In the genomic region with DNA sequence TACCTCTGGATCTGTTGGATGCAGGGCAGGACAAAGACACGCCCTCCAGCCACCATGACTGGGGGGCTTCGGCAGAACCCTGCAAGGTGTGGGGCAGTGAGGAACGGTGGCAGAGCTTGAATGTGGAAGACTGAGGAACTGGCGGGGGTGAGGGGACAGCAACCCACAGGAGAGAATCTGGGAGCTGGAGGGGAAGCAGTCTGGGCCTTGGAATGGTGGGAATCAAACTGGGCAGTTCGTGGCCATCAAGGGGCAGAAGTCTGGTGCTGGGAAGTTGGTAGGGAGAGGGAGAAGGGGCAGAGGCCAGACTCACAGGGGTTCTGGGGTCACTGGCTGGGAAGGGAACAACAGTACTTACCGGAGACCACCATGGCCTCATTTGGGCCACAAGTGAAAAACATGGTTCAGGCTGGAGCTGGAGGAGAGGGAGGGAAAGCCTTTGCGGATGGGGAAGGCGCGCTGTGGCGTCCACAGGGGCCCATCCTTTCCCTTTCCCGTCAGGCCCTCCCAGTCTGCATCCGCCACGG, we compare ENCODE assay signal across 6 cellular contexts. TPM values are rescaled to one million over a fixed set of nuclear protein-coding genes. Genes with fewer than 3 reads are reported as not detected.
DNase-seq lines count a peak whose midpoint lies in the region; ATAC-seq and TF ChIP-seq lines count a peak whose summit lies in the region.

No MANE protein-coding gene starts in this region.

- peak overlapping the region; percentile 64 for H3K27ac Mint-ChIP-seq in activated B cell treated with CpG ODN at 0.5 μM for 24 hours

- H3K9me3 ChIP-seq in ES-I3 (ENCODE audit: control insufficient read depth, insufficient read depth, low read length) (no peaks in the 10 kb centered on the region), left lung (no peaks in the 10 kb centered on the region)

- DNase-seq in activated B cell treated with CpG ODN at 0.5 μM for 24 hours: no peak
- no peak for DNase-seq in left lung
- DNase-seq in NCI-H524 (lab: John Stamatoyannopoulos, UW): no peak
- no peak for DNase-seq in pons (ENCODE audit: low spot score)

- POLR2A ChIA-PET in activated B cell treated with CpG ODN at 0.5 μM for 24 hours (lab: Charles Lee): interaction anchor here (0.5 to 1.0 kb wide), 4 partner anchors 20 to 127 kb away, joined by 3 to 4 read pairs (median 4); no protein-coding TSS in a partner anchor

- H3K36me3 ChIP-seq in ES-I3 (ENCODE audit: insufficient read depth, low read length): peaks cover 36% of the 10 kb centered on the region
- peaks cover 0 to 46% of the 10 kb centered on the region in 2 donors for H3K36me3 ChIP-seq in left lung

- H3K4me1 ChIP-seq in ES-I3 (ENCODE audit: insufficient read depth, low read length): peaks cover 13% of the 10 kb centered on the region; the same call in 1 of the 2 replicates
- H3K4me1 ChIP-seq in left lung: peaks cover 16 to 67% of the 10 kb centered on the region in 2 donors

- peak overlapping the region; percentile 89 for H3K4me3 Mint-ChIP-seq in activated B cell treated with CpG ODN at 0.5 μM for 24 hours

- TF ChIP-seq CTCF in activated B cell treated with CpG ODN at 0.5 μM for 24 hours (IDR thresholded peaks at IDR 0.05): no peak
- TF ChIP-seq CTCF in left lung (IDR thresholded peaks at IDR 0.05): no peak

- peaks cover 32% of the 10 kb centered on the region for H3K36me3 Mint-ChIP-seq in activated B cell treated with CpG ODN at 0.5 μM for 24 hours (ENCODE audit: low read depth)

- peak overlapping the region; percentile 96 to 97 for H3K27ac ChIP-seq in left lung

- H3K4me1 Mint-ChIP-seq in activated B cell treated with CpG ODN at 0.5 μM for 24 hours: peaks cover 40% of the 10 kb centered on the region

- ATAC-seq in activated B cell treated with CpG ODN at 0.5 μM for 24 hours (ENCODE audit: low read depth) (no peak), left lung (peak; percentile 17), GM21515 (IDR thresholded peaks at IDR 0.05; ENCODE audit: unreplicated experiment) (no peak)

- H3K4me3 ChIP-seq in left lung: peak overlapping the region; percentile 66 to 94

- no peaks in the 10 kb centered on the region for H3K27me3 ChIP-seq in left lung

- no peaks in the 10 kb centered on the region for H3K27me3 Mint-ChIP-seq in activated B cell treated with CpG ODN at 0.5 μM for 24 hours

- intact Hi-C loops in activated B cell treated with CpG ODN at 0.5 μM for 24 hours (cut with micrococcal nuclease): loop anchor here (2.0 to 5.0 kb wide), 5 partner anchors 21 to 215 kb away; partner anchors contain the start of genes MRPS18B, PPP1R10 and TUBB
- intact Hi-C loops in left lung (cut with DNase I): loop anchor here in 1 of 2 donors (10.0 kb wide), 1 partner anchor 73 kb away; no protein-coding TSS in a partner anchor

- CTCF ChIA-PET in activated B cell treated with CpG ODN at 0.5 μM for 24 hours (lab: Charles Lee): interaction anchor here (0.8 kb wide), 1 partner anchor 9 kb away, joined by 3 read pairs; no protein-coding TSS in a partner anchor

- peak overlapping the region; percentile 85 for H3K9ac ChIP-seq in ES-I3 (ENCODE audit: low read depth, low read length)

- no peaks in the 10 kb centered on the region for H3K9me3 Mint-ChIP-seq in activated B cell treated with CpG ODN at 0.5 μM for 24 hours

RNA-seq across cellular contexts. Expression of gene FLOT1, which starts 0.6 kb away (rescaled TPM):
- total RNA-seq in activated B cell treated with CpG ODN at 0.5 μM for 24 hours (49.1 and 52.0 TPM in 2 replicates), left lung (100 to 1,000 TPM; 148 to 206 TPM)

RNA-seq across cellular contexts. Expression of gene IER3, which starts 2.5 kb away (rescaled TPM):
- 3.0 and 3.3 TPM in 2 replicates for total RNA-seq in activated B cell treated with CpG ODN at 0.5 μM for 24 hours
- 10 to 100 TPM; 36.1 to 77.0 TPM for total RNA-seq in left lung

RNA-seq across cellular contexts. Expression of gene TUBB, which starts 21.7 kb away (rescaled TPM):
- total RNA-seq in activated B cell treated with CpG ODN at 0.5 μM for 24 hours (700 and 725 TPM in 2 replicates), left lung (100 to 1,000 TPM; 409 to 602 TPM)

RNA-seq across cellular contexts. Expression of gene MDC1, which starts 24.8 kb away (rescaled TPM):
- total RNA-seq in activated B cell treated with CpG ODN at 0.5 μM for 24 hours (62.4 and 65.6 TPM in 2 replicates), left lung (10 to 100 TPM; 28.2 to 38.6 TPM)

RNA-seq across cellular contexts. Expression of gene NRM, which starts 51.1 kb away (rescaled TPM):
- 17.4 and 17.8 TPM in 2 replicates for total RNA-seq in activated B cell treated with CpG ODN at 0.5 μM for 24 hours
- total RNA-seq in left lung: 10 to 100 TPM; 13.1 to 17.4 TPM
